In the genomic region with DNA sequence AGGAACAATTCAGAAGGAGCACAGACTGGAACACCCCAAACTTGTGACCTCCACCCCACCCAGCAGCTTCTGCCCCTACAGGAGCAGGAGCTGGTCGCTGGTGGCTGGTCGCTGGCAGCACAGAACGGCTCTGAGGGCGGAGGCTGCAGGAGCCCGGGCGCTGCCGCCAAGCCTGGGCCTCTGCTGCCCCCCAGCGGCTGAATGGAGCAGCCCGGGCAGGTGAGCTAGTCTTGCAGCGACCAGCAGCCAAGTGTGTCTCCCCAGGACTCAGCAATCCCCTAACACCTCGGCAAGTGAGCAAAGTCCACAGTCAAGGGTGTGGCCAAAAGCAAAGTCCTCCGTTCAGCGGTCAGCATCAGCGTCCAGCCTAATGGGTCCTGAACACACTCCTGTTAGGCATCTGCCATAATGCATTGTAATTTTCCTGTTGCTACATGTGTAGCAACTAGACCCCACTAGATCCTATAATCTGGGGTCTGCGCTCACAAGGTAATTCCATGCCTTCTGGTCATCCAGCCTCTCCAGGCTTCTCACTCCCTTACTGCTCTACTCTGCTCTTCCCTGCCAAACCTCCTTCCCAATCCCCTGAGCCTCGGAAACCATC, we compare ENCODE assay signal across 8 cellular contexts. TPM values are rescaled to one million over a fixed set of nuclear protein-coding genes. Genes with fewer than 3 reads are reported as not detected.
DNase-seq lines count a peak whose midpoint lies in the region; ATAC-seq and TF ChIP-seq lines count a peak whose summit lies in the region.

No MANE protein-coding gene starts in this region.

- TF ChIP-seq CTCF in KMS-11 (conservative IDR thresholded peaks at IDR 0.05; ENCODE audit: low read depth, low read length) (peak; percentile 75), fibroblast of the aortic adventitia (IDR thresholded peaks at IDR 0.05; ENCODE audit: insufficient read depth, low read length) (peak; percentile 99), neutrophil (IDR thresholded peaks at IDR 0.05) (peak; percentile 27), stomach (IDR thresholded peaks at IDR 0.05) (peak in 5 of 7 experiments; percentile 46 to 92 (median 84))

- ATAC-seq in GM18907 (IDR thresholded peaks at IDR 0.05; ENCODE audit: unreplicated experiment) = peak; percentile 60

- TF ChIP-seq POLR2A in stomach (IDR thresholded peaks at IDR 0.05) = no peak

- no peaks in the 10 kb centered on the region for H3K4me1 ChIP-seq in KMS-11 (ENCODE audit: low read depth, poor library complexity, severe bottlenecking)
- no peaks in the 10 kb centered on the region for H3K4me1 ChIP-seq in neutrophil (ENCODE audit: control insufficient read depth in 1 of 2, insufficient read depth in 1 of 2, low read depth in 1 of 2, low read length in 1 of 2)
- peaks cover 4 to 10% (median 6%) of the 10 kb centered on the region in 4 donors for H3K4me1 ChIP-seq in stomach

- TF ChIP-seq EP300 in stomach (IDR thresholded peaks at IDR 0.05) = no peak

- H3K9me3 Mint-ChIP-seq in activated T-helper 1 cell treated with anti-CD3 and anti-CD28 coated beads, Interleukin-12 subunit alpha, Interleukin-12 subunit beta, Interleukin-2, Interleukin-4 antibody, amounts not matched to agents 30 ng/mL and 10 ng/mL and 1 ng/mL, durations not matched to agents 14 hours and 24 hours and 36 hours = no peaks in the 10 kb centered on the region

- no peaks in the 10 kb centered on the region for H3K36me3 Mint-ChIP-seq in activated T-helper 1 cell treated with anti-CD3 and anti-CD28 coated beads, Interleukin-12 subunit alpha, Interleukin-12 subunit beta, Interleukin-2, Interleukin-4 antibody, amounts not matched to agents 30 ng/mL and 10 ng/mL and 1 ng/mL, durations not matched to agents 14 hours and 24 hours and 36 hours (ENCODE audit: low read depth)

- WGBS in stomach, 5 donors = 11 to 19% (median 12%) methylated on average over 9 to 16 of the region's 16 CpGs

- intact Hi-C loops in activated T-helper 1 cell treated with anti-CD3 and anti-CD28 coated beads, Interleukin-12 subunit alpha, Interleukin-12 subunit beta, Interleukin-2, Interleukin-4 antibody, amounts not matched to agents 30 ng/mL and 10 ng/mL and 1 ng/mL, durations not matched to agents 14 hours and 24 hours and 36 hours (cut with micrococcal nuclease) = no loop called here
- intact Hi-C loops in stomach (cut with DNase I; ENCODE audit: low total_unique reads) = loop anchor here (5.0 kb wide), 1 partner anchor 1110 kb away; no protein-coding TSS in a partner anchor

- H3K27ac Mint-ChIP-seq in activated T-helper 1 cell treated with anti-CD3 and anti-CD28 coated beads, Interleukin-12 subunit alpha, Interleukin-12 subunit beta, Interleukin-2, Interleukin-4 antibody, amounts not matched to agents 30 ng/mL and 10 ng/mL and 1 ng/mL, durations not matched to agents 14 hours and 24 hours and 36 hours = no peak overlapping the region

- in situ Hi-C loops in ACHN (cut with HindIII; ENCODE audit: low pct_ligation_motif_present, low pct_unique_long_range_greater_than_20kb, low sequenced_read_pairs) = no loop called here

- H3K27ac ChIP-seq in KMS-11 (no peak overlapping the region), neutrophil (no peak overlapping the region), stomach (no peak overlapping the region)

- no peak overlapping the region for H3K9ac ChIP-seq in KMS-11

- no peaks in the 10 kb centered on the region for H3K79me2 ChIP-seq in KMS-11 (ENCODE audit: insufficient read depth, low read depth)

- H3K4me2 ChIP-seq in KMS-11 = no peak overlapping the region

- no peaks in the 10 kb centered on the region for H3K4me1 Mint-ChIP-seq in activated T-helper 1 cell treated with anti-CD3 and anti-CD28 coated beads, Interleukin-12 subunit alpha, Interleukin-12 subunit beta, Interleukin-2, Interleukin-4 antibody, amounts not matched to agents 30 ng/mL and 10 ng/mL and 1 ng/mL, durations not matched to agents 14 hours and 24 hours and 36 hours (ENCODE audit: low read depth)

- H3K27me3 ChIP-seq in KMS-11 (ENCODE audit: insufficient read depth, low read depth) (no peaks in the 10 kb centered on the region), neutrophil (peaks cover 6% of the 10 kb centered on the region), stomach (peaks cover 0 to 57% (median 8%) of the 10 kb centered on the region in 3 donors)

- H3K27me3 Mint-ChIP-seq in activated T-helper 1 cell treated with anti-CD3 and anti-CD28 coated beads, Interleukin-12 subunit alpha, Interleukin-12 subunit beta, Interleukin-2, Interleukin-4 antibody, amounts not matched to agents 30 ng/mL and 10 ng/mL and 1 ng/mL, durations not matched to agents 14 hours and 24 hours and 36 hours (ENCODE audit: insufficient read depth) = peaks cover 8% of the 10 kb centered on the region

- H4K20me1 ChIP-seq in KMS-11 (ENCODE audit: insufficient read depth) = no peaks in the 10 kb centered on the region

- no peaks in the 10 kb centered on the region for H3K36me3 ChIP-seq in KMS-11 (ENCODE audit: insufficient read depth)
- no peaks in the 10 kb centered on the region for H3K36me3 ChIP-seq in neutrophil
- no peaks in the 10 kb centered on the region for H3K36me3 ChIP-seq in stomach

- DNase-seq in ACHN = peak; percentile 60
- DNase-seq in RKO (ENCODE audit: low spot score) = peak; percentile 64
- peak; percentile 64 for DNase-seq in activated T-helper 1 cell treated with anti-CD3 and anti-CD28 coated beads, Interleukin-12 subunit alpha, Interleukin-12 subunit beta, Interleukin-2, Interleukin-4 antibody, amounts not matched to agents 30 ng/mL and 10 ng/mL and 1 ng/mL, durations not matched to agents 14 hours and 24 hours and 36 hours (ENCODE audit: low spot score)
- peak; percentile 61 for DNase-seq in fibroblast of the aortic adventitia (ENCODE audit: low read depth)
- peak; percentile 86 for DNase-seq in stomach

- H3K4me3 ChIP-seq in KMS-11 (IDR thresholded peaks at IDR 0.05; ENCODE audit: insufficient read depth, low read depth, low read length) (no peak overlapping the region), fibroblast of the aortic adventitia (ENCODE audit: low read depth, low read length) (no peak overlapping the region), neutrophil (ENCODE audit: low read depth in 1 of 2, low read length in 1 of 2) (no peak overlapping the region), stomach (no peak overlapping the region)

- no peak overlapping the region for H2AFZ ChIP-seq in KMS-11 (ENCODE audit: low read depth)

- H3K9me3 ChIP-seq in neutrophil (no peaks in the 10 kb centered on the region), stomach (no peaks in the 10 kb centered on the region)

- no peak overlapping the region for H3K4me3 Mint-ChIP-seq in activated T-helper 1 cell treated with anti-CD3 and anti-CD28 coated beads, Interleukin-12 subunit alpha, Interleukin-12 subunit beta, Interleukin-2, Interleukin-4 antibody, amounts not matched to agents 30 ng/mL and 10 ng/mL and 1 ng/mL, durations not matched to agents 14 hours and 24 hours and 36 hours

RNA-seq across cellular contexts. Expression of gene GJB5, which starts 12.1 kb away (rescaled TPM):
- total RNA-seq in activated T-helper 1 cell treated with anti-CD3 and anti-CD28 coated beads, Interleukin-12 subunit alpha, Interleukin-12 subunit beta, Interleukin-2, Interleukin-4 antibody, amounts not matched to agents 30 ng/mL and 10 ng/mL and 1 ng/mL, durations not matched to agents 14 hours and 24 hours and 36 hours = not detected in 2 replicates
- total RNA-seq in fibroblast of the aortic adventitia (ENCODE audit: low replicate concordance) (not detected in 2 replicates), stomach (under 1 TPM in 1 of 5 donors, not detected in 4; 0.37 TPM)
- polyA plus RNA-seq in stomach = 10 to 100 TPM in 1 of 3 donors, not detected in 2; 23.9 TPM

RNA-seq across cellular contexts. Expression of gene GJB4, which starts 16.8 kb away (rescaled TPM):
- total RNA-seq in activated T-helper 1 cell treated with anti-CD3 and anti-CD28 coated beads, Interleukin-12 subunit alpha, Interleukin-12 subunit beta, Interleukin-2, Interleukin-4 antibody, amounts not matched to agents 30 ng/mL and 10 ng/mL and 1 ng/mL, durations not matched to agents 14 hours and 24 hours and 36 hours = not detected in 2 replicates
- total RNA-seq in fibroblast of the aortic adventitia (ENCODE audit: low replicate concordance) = not detected in 2 replicates
- under 1 TPM in 1 of 5 donors, not detected in 4; 0.18 TPM for total RNA-seq in stomach
- polyA plus RNA-seq in stomach = 1 to 10 TPM in 1 of 3 donors, under 1 TPM in 1, not detected in 1; 0.06 to 1.2 TPM

RNA-seq across cellular contexts. Expression of gene GJB3, which starts 38.2 kb away (rescaled TPM):
- not detected in 2 replicates for total RNA-seq in activated T-helper 1 cell treated with anti-CD3 and anti-CD28 coated beads, Interleukin-12 subunit alpha, Interleukin-12 subunit beta, Interleukin-2, Interleukin-4 antibody, amounts not matched to agents 30 ng/mL and 10 ng/mL and 1 ng/mL, durations not matched to agents 14 hours and 24 hours and 36 hours
- total RNA-seq in fibroblast of the aortic adventitia (ENCODE audit: low replicate concordance) = not detected in 2 replicates
- 1 to 10 TPM in 3 of 5 donors, under 1 TPM in 1, not detected in 1; 0.58 to 2.8 (median 1.8) TPM for total RNA-seq in stomach
- 10 to 100 TPM in 1 of 3 donors, 1 to 10 TPM in 2; 1.8 to 32.3 (median 3.1) TPM for polyA plus RNA-seq in stomach

RNA-seq across cellular contexts. Expression of gene GJA4, which starts 50.0 kb away (rescaled TPM):
- not detected in 2 replicates for total RNA-seq in activated T-helper 1 cell treated with anti-CD3 and anti-CD28 coated beads, Interleukin-12 subunit alpha, Interleukin-12 subunit beta, Interleukin-2, Interleukin-4 antibody, amounts not matched to agents 30 ng/mL and 10 ng/mL and 1 ng/mL, durations not matched to agents 14 hours and 24 hours and 36 hours
- not detected in 2 replicates for total RNA-seq in fibroblast of the aortic adventitia (ENCODE audit: low replicate concordance)
- total RNA-seq in stomach = 1 to 10 TPM in 3 of 5 donors, not detected in 2; 1.7 to 4.8 (median 2.3) TPM
- 1 to 10 TPM; 2.2 to 2.9 (median 2.6) TPM for polyA plus RNA-seq in stomach

Comparison
In these comparisons a context has a peak if more than half of its experiments do, and no peak if none do; other contexts are left out.
1. CTCF ChIP-seq: peak in every context shown above with its lines; median percentile 99 in fibroblast of the aortic adventitia; 84 in stomach; 75 in KMS-11; 27 in neutrophil.